In the genomic region with DNA sequence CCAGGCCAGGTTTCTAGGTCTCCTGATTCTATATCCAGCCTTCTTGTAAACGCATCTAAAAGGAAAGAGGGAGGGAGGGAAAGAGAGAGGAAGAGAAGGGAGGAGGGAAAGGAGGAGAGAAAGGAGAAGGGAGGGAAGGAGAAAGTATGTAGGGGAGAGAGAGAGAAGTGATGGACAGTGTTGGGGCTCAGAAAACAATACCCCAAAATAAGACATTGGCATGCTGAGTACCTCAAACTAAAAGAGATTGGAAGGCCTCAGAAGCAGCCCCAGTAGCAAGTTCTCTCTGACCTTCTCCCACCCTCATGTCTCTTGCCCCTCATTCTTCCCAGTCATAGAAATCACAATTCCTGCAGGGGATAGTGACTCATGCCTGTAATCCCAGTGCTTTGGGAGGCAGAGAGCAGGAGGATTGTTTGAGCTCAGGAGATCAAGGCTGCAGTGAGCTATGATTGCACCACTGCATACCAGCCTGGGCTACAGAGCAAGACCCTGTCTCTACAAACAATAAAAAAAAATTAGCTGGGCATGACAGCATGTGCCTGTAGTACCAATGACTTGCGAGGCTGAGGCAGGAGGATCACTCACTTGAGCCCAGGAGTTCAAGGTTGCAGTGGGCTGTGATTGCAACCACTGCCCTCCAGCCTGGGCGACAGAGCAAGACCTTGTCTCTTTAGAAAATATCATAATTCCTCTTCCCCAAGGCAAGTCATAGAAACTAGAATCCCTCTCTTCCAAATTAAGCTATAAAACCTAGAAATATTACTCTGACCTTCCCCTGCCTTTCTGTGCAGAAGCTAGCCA, we compare ENCODE assay signal across 17 cellular contexts. TPM values are rescaled to one million over a fixed set of nuclear protein-coding genes. Genes with fewer than 3 reads are reported as not detected.
A peak's percentile ranks its signal among the peaks of the same experiment; 100 is the strongest.
DNase-seq lines count a peak whose midpoint lies in the region; ATAC-seq, FAIRE-seq and TF ChIP-seq lines count a peak whose summit lies in the region.
"Had no signal": no experiment of that assay in that cellular context is flagged by ENCODE, and none has a peak within 500 bp of the region (broad histone marks: within the 10 kb centered on the region; RNA-seq: fewer than 3 reads in every experiment).

No MANE protein-coding gene starts in this region.

- H3K14ac ChIP-seq in mesenchymal stem cell (ENCODE audit: low read length in 2 of 2), result peak overlapping the region in 1 of 2 experiments; percentile 77

- no peaks in the 10 kb centered on the region for H3F3A ChIP-seq in PC-3 (ENCODE audit: low read length, unreplicated experiment)

- peak overlapping the region; percentile 15 to 21 for H2BK12ac ChIP-seq in mesenchymal stem cell (ENCODE audit: low read length in 2 of 2)

- peaks cover 1% of the 10 kb centered on the region; the same call in 1 of the 2 replicates for H3K36me3 ChIP-seq in PC-3 (ENCODE audit: low read depth, low read length)
- no peaks in the 10 kb centered on the region for H3K36me3 ChIP-seq in endothelial cell of umbilical vein (ENCODE audit: control insufficient read depth in 2 of 2, extremely low read depth in 1 of 2, insufficient read depth in 2 of 2, low read length in 2 of 2)
- H3K36me3 ChIP-seq in mesenchymal stem cell (ENCODE audit: control insufficient read depth in 1 of 2, insufficient read depth in 2 of 2, low read depth in 1 of 2, low read length in 2 of 2), result no peaks in the 10 kb centered on the region
- H3K36me3 ChIP-seq: brain microvascular endothelial cell had no signal

- no peaks in the 10 kb centered on the region for H3K79me1 ChIP-seq in mesenchymal stem cell (replicated peaks; ENCODE audit: low read length, poor library complexity, severe bottlenecking)

- no peak overlapping the region for H2BK5ac ChIP-seq in mesenchymal stem cell (ENCODE audit: low read depth, low read length, poor library complexity, severe bottlenecking)

- H3K9ac ChIP-seq in PC-3 (ENCODE audit: low read length), result no peak overlapping the region
- H3K9ac ChIP-seq in endothelial cell of umbilical vein (replicated peaks; ENCODE audit: extremely low read depth, insufficient read depth, low read length), result no peak overlapping the region
- no peak overlapping the region for H3K9ac ChIP-seq in mesenchymal stem cell (ENCODE audit: low read length)

- peaks cover 27% of the 10 kb centered on the region for H3K4me1 ChIP-seq in PC-3 (ENCODE audit: insufficient read depth, low read length)
- H3K4me1 ChIP-seq in endothelial cell of umbilical vein (ENCODE audit: control insufficient read depth, extremely low read depth, insufficient read depth, low read length), result peaks cover 3% of the 10 kb centered on the region
- H3K4me1 ChIP-seq in mesenchymal stem cell (ENCODE audit: control insufficient read depth, insufficient read depth, low read depth, low read length), result peaks cover 4% of the 10 kb centered on the region

- peak; percentile 69 for DNase-seq in EL
- DNase-seq in PC-3, result peak; percentile 63
- DNase-seq in endothelial cell of umbilical vein (ENCODE audit: low read depth, low spot score), result peak; percentile 42
- peak; percentile 70 for DNase-seq in mesenchymal stem cell
- no peak for DNase-seq in T-helper 1 cell
- no peak for DNase-seq in left ventricle myocardium superior
- DNase-seq in D721Med (ENCODE audit: insufficient read length, low spot score), result no peak
- DNase-seq: activated CD4-positive, alpha-beta T cell treated with anti-CD3 and anti-CD28 coated beads, Interleukin-2, amount 50 U/mL, for 4 hours; activated naive CD4-positive, alpha-beta T cell treated with anti-CD3 and anti-CD28 coated beads, Interleukin-2, amount 50 U/mL, for 16 hours; brain microvascular endothelial cell; glutamatergic neuron; midbrain; MV-4-11; stimulated activated CD4-positive, alpha-beta T cell treated with anti-CD3 and anti-CD28 coated beads, Interleukin-4, amount 100 ng/mL, for 1 hour; stimulated activated CD8-positive, alpha-beta memory T cell treated with anti-CD3 and anti-CD28 coated beads, Interleukin-4, amount 100 ng/mL, for 48 hours had no signal

- H2AK5ac ChIP-seq in mesenchymal stem cell (ENCODE audit: low read length, severe bottlenecking), result no peak overlapping the region

- H3K18ac ChIP-seq in mesenchymal stem cell (ENCODE audit: low read depth in 1 of 2, low read length in 2 of 2), result no peak overlapping the region

- H2AFZ ChIP-seq in PC-3 (ENCODE audit: low read length) (no peak overlapping the region), endothelial cell of umbilical vein (ENCODE audit: low read depth, low read length) (no peak overlapping the region), mesenchymal stem cell (ENCODE audit: low read depth, low read length) (no peak overlapping the region)

- no peaks in the 10 kb centered on the region for H3K9me1 ChIP-seq in endothelial cell of umbilical vein (replicated peaks; ENCODE audit: control insufficient read depth, extremely low read depth, insufficient read depth, low read length)

- no peak overlapping the region for H3K4me3 ChIP-seq in PC-3 (ENCODE audit: low read length)
- H3K4me3 ChIP-seq in endothelial cell of umbilical vein (replicated peaks in 1 of 3; ENCODE audit: insufficient read depth in 1 of 3, low read depth in 1 of 3, low read length in 3 of 3), result no peak overlapping the region
- H3K4me3 ChIP-seq in mesenchymal stem cell (ENCODE audit: insufficient read depth in 1 of 2, low read depth in 1 of 2, low read length in 2 of 2), result peak overlapping the region in 1 of 2 experiments; percentile 19

- dilution Hi-C loops in endothelial cell of umbilical vein (cut with MboI; ENCODE audit: extremely low pct_ligation_motif_present, low sequenced_read_pairs), result no loop called here

- no peak overlapping the region for H4K91ac ChIP-seq in mesenchymal stem cell (ENCODE audit: low read length)

- TF ChIP-seq CTCF in PC-3 (conservative IDR thresholded peaks at IDR 0.05; ENCODE audit: low read depth, low read length), result no peak
- TF ChIP-seq CTCF in endothelial cell of umbilical vein (IDR thresholded peaks at IDR 0.05; ENCODE audit: extremely low read depth in 1 of 2, insufficient read depth in 1 of 2, low read depth in 1 of 2, low read length in 2 of 2), result no peak
- no peak for TF ChIP-seq CTCF in D721Med (IDR thresholded peaks at IDR 0.05; ENCODE audit: insufficient read depth, missing control alignments)

- peaks cover under 1% of the 10 kb centered on the region; the same call in 1 of the 2 replicates for H3K9me3 ChIP-seq in PC-3 (ENCODE audit: low read length)
- H3K9me3 ChIP-seq in endothelial cell of umbilical vein (replicated peaks; ENCODE audit: control insufficient read depth, insufficient read depth, low read length), result no peaks in the 10 kb centered on the region
- no peaks in the 10 kb centered on the region for H3K9me3 ChIP-seq in mesenchymal stem cell (ENCODE audit: control insufficient read depth, low read length)

- H2BK120ac ChIP-seq in mesenchymal stem cell (ENCODE audit: low read depth, low read length), result no peak overlapping the region

- H3K79me2 ChIP-seq in PC-3 (ENCODE audit: low read length) (no peaks in the 10 kb centered on the region), endothelial cell of umbilical vein (ENCODE audit: control insufficient read depth, insufficient read depth, low read length) (no peaks in the 10 kb centered on the region)

- no peak overlapping the region for H2BK15ac ChIP-seq in mesenchymal stem cell (ENCODE audit: low read depth, poor library complexity, severe bottlenecking)

- no peaks in the 10 kb centered on the region for H3K9me2 ChIP-seq in PC-3 (replicated peaks; ENCODE audit: low read length)

- H3K4me2 ChIP-seq in PC-3 (ENCODE audit: low read length), result peak overlapping the region; percentile 21; the same call in 1 of the 2 replicates
- no peak overlapping the region for H3K4me2 ChIP-seq in endothelial cell of umbilical vein (ENCODE audit: insufficient read depth, low read length)
- H3K4me2 ChIP-seq in mesenchymal stem cell (ENCODE audit: low read length, poor library complexity, severe bottlenecking), result no peak overlapping the region

- CTCF ChIA-PET in PC-3 (lab: Charles Lee), result no interaction called here
- CTCF ChIA-PET in endothelial cell of umbilical vein (lab: Charles Lee), result interaction anchor here (1.2 to 4.6 kb wide), 7 partner anchors 11 to 229 kb away, joined by 3 to 16 read pairs (median 9); no protein-coding TSS in a partner anchor

- TF ChIP-seq POLR2A in endothelial cell of umbilical vein (IDR thresholded peaks at IDR 0.05; ENCODE audit: low read depth, low read length), result no peak

- H3K4ac ChIP-seq in mesenchymal stem cell (ENCODE audit: low read depth in 1 of 2, low read length in 2 of 2), result peak overlapping the region in 1 of 2 experiments; percentile 4

- 86% methylated on average over 3 of the region's 3 CpGs for WGBS in mesenchymal stem cell

- no peak overlapping the region for H3K23ac ChIP-seq in mesenchymal stem cell (ENCODE audit: low read length in 2 of 2)

- H3K27ac ChIP-seq in PC-3 (ENCODE audit: low read length) (peak overlapping the region; percentile 14), endothelial cell of umbilical vein (ENCODE audit: insufficient read depth, low read depth, low read length) (no peak overlapping the region), mesenchymal stem cell (ENCODE audit: low read length, poor library complexity, severe bottlenecking) (no peak overlapping the region)
- H3K27ac ChIP-seq: brain microvascular endothelial cell had no signal

- FAIRE-seq in endothelial cell of umbilical vein (lab: Jason Lieb, UNC), result peak; percentile 55
- no peak for FAIRE-seq in D721Med (lab: Jason Lieb, UNC)

- POLR2A ChIA-PET in PC-3 (lab: Charles Lee; ENCODE audit: unreplicated experiment) (interaction anchor here (0.6 kb wide), 1 partner anchor 381 kb away, joined by 3 read pairs; no protein-coding TSS in a partner anchor), endothelial cell of umbilical vein (lab: Charles Lee) (interaction anchor here (0.9 kb wide), 1 partner anchor 11 kb away, joined by 5 read pairs; no protein-coding TSS in a partner anchor)

- no TSS peak for BruUV-seq in PC-3 (replicated peaks; lab: Mats Ljungman, UMichigan)
- no TSS peak for BruUV-seq in endothelial cell of umbilical vein (replicated peaks; lab: Mats Ljungman, UMichigan)

- H3K27me3 ChIP-seq in PC-3 (ENCODE audit: low read length), result no peaks in the 10 kb centered on the region
- H3K27me3 ChIP-seq in endothelial cell of umbilical vein (ENCODE audit: control insufficient read depth in 2 of 2, insufficient read depth in 2 of 2, low read length in 2 of 2), result no peaks in the 10 kb centered on the region
- no peaks in the 10 kb centered on the region for H3K27me3 ChIP-seq in mesenchymal stem cell (ENCODE audit: control insufficient read depth in 1 of 2, insufficient read depth in 1 of 2, low read length in 2 of 2)
- H3K27me3 ChIP-seq: brain microvascular endothelial cell had no signal

- ATAC-seq in PC-3 (peak; percentile 72), GM21529 (IDR thresholded peaks at IDR 0.05; ENCODE audit: unreplicated experiment) (no peak), left ventricle myocardium superior (no peak)
- ATAC-seq: sciatic nerve had no signal

- H4K8ac ChIP-seq in mesenchymal stem cell (ENCODE audit: low read length), result no peak overlapping the region

- H4K20me1 ChIP-seq in PC-3 (ENCODE audit: low read length) (no peaks in the 10 kb centered on the region), endothelial cell of umbilical vein (replicated peaks; ENCODE audit: control insufficient read depth, extremely low read depth, insufficient read depth, low read length) (no peaks in the 10 kb centered on the region)

- intact Hi-C loops in PC-3 (cut with micrococcal nuclease), result no loop called here
- intact Hi-C loops in endothelial cell of umbilical vein (cut with micrococcal nuclease), result no loop called here
- intact Hi-C loops in left ventricle myocardium superior (cut with micrococcal nuclease), result no loop called here

RNA-seq across cellular contexts. Expression of a gene that starts 51.2 kb away (rescaled TPM):
- total RNA-seq in PC-3 (2014; rRNA removed) (47.8 and 47.9 TPM in 2 replicates), endothelial cell of umbilical vein (53.7 and 55.5 TPM in 2 replicates), left ventricle myocardium superior (42.7 TPM)
- 3.9 and 8.0 TPM in 2 replicates for polyA plus RNA-seq in endothelial cell of umbilical vein
- 14.5 and 15.8 TPM in 2 replicates for polyA plus RNA-seq in endothelial cell of umbilical vein (2011; cell fraction: cytosol; rRNA removed)
- polyA plus RNA-seq in endothelial cell of umbilical vein (2011; cell fraction: nucleus; rRNA removed), result 35.5 and 42.6 TPM in 2 replicates
- 36.7 and 59.7 TPM in 2 replicates for polyA plus RNA-seq in endothelial cell of umbilical vein (2012)
- 11.1 and 24.2 TPM in 2 replicates for polyA minus RNA-seq in endothelial cell of umbilical vein
- polyA minus RNA-seq in endothelial cell of umbilical vein (2011; cell fraction: cytosol; rRNA and poly(A)+ RNA removed), result 8.5 TPM
- polyA minus RNA-seq in endothelial cell of umbilical vein (2011; cell fraction: nucleus; rRNA and poly(A)+ RNA removed), result 22.3 and 25.3 TPM in 2 replicates
- 56.4 TPM for polyA plus RNA-seq in mesenchymal stem cell (2013, experiment 1 of 2)
- 56.9 TPM for polyA plus RNA-seq in mesenchymal stem cell (2013, experiment 2 of 2)

Comparison
In these comparisons a context has a peak if more than half of its experiments do, and no peak if none do; other contexts are left out.
1. DNase-seq: peak in EL (single experiment), PC-3 (single experiment), endothelial cell of umbilical vein (single experiment) and mesenchymal stem cell (single experiment); none in T-helper 1 cell (0 of 5), left ventricle myocardium superior (single experiment) and D721Med (single experiment).